ENCODE assay signal across 11 cellular contexts in genomic region chr19:4580961-4581380, GRCh38. TPM values are rescaled to one million over a fixed set of nuclear protein-coding genes. Genes with fewer than 3 reads are reported as not detected.
DNase-seq lines count a peak whose midpoint lies in the region; ATAC-seq and TF ChIP-seq lines count a peak whose summit lies in the region.
"Had no signal": no experiment of that assay in that cellular context is flagged by ENCODE, and none has a peak within 500 bp of the region (broad histone marks: within the 10 kb centered on the region; RNA-seq: fewer than 3 reads in every experiment).

No MANE protein-coding gene starts in this region.

- H3K4me3 ChIP-seq in HUES6 (ENCODE audit: low read depth, low read length) (peak overlapping the region; percentile 68), mesodermal cell (ENCODE audit: extremely low read depth, insufficient read depth, low read length, poor library complexity, severe bottlenecking) (peak overlapping the region; percentile 46), thoracic aorta (peak overlapping the region; percentile 21)

- intact Hi-C loops in CD14-positive monocyte (cut with micrococcal nuclease): no loop called here

- 0% methylated on average over 3 of the region's 21 CpGs; no CpG with 5 or more reads in 1 of the 2 experiments for WGBS in mesodermal cell (ENCODE audit: insufficient coverage in 2 of 2), 2 experiments

- peaks cover 10% of the 10 kb centered on the region for H3K27me3 Mint-ChIP-seq in chondrocyte (ENCODE audit: low read depth)
- H3K27me3 Mint-ChIP-seq in CD14-positive monocyte (ENCODE audit: low read depth in 3 of 3): peaks cover 70 to 93% (median 78%) of the 10 kb centered on the region in 3 donors

- ATAC-seq in thoracic aorta (ENCODE audit: insufficient number of reproducible peaks, low FRiP score, low read depth): no peak
- ATAC-seq in HG03469 (IDR thresholded peaks at IDR 0.05; ENCODE audit: unreplicated experiment): no peak
- ATAC-seq: activated CD4-positive, alpha-beta T cell treated with anti-CD3 and anti-CD28 coated beads for 36 hours had no signal

- H3K4me1 ChIP-seq in HUES6 (ENCODE audit: control insufficient read depth, insufficient read depth, low read length): peaks cover 23% of the 10 kb centered on the region
- H3K4me1 ChIP-seq in mesodermal cell (ENCODE audit: control insufficient read depth, insufficient read depth, low read length, poor library complexity, severe bottlenecking): peaks cover 13% of the 10 kb centered on the region
- H3K4me1 ChIP-seq in thoracic aorta (ENCODE audit: control insufficient read depth in 1 of 2, low read depth in 2 of 2): peaks cover 0 to 11% of the 10 kb centered on the region in 2 donors

- H3K36me3 Mint-ChIP-seq in chondrocyte (ENCODE audit: low read depth): no peaks in the 10 kb centered on the region
- peaks cover 3 to 4% of the 10 kb centered on the region in 2 donors for H3K36me3 Mint-ChIP-seq in CD14-positive monocyte

- H3K36me3 ChIP-seq in HUES6 (ENCODE audit: control insufficient read depth, insufficient read depth, low read length) (no peaks in the 10 kb centered on the region), mesodermal cell (ENCODE audit: control insufficient read depth, insufficient read depth, low read length) (no peaks in the 10 kb centered on the region), thoracic aorta (no peaks in the 10 kb centered on the region)

- H3K9ac ChIP-seq in HUES6 (ENCODE audit: low read length): no peak overlapping the region

- DNase-seq in chondrocyte (ENCODE audit: low spot score) (no peak), thoracic aorta (ENCODE audit: low spot score) (no peak), NCI-H2029 (lab: John Stamatoyannopoulos, UW) (no peak), CD14-positive monocyte (ENCODE audit: low spot score) (no peak)
- DNase-seq: activated naive CD4-positive, alpha-beta T cell treated with anti-CD3 and anti-CD28 coated beads for 36 hours; islet precursor cell; SHP77 treated with DMSO at 0.1 percent for 48 hours had no signal

- TF ChIP-seq CTCF in chondrocyte (IDR thresholded peaks at IDR 0.05): no peak
- TF ChIP-seq CTCF in thoracic aorta (IDR thresholded peaks at IDR 0.05): no peak
- no peak for TF ChIP-seq CTCF in CD14-positive monocyte (IDR thresholded peaks at IDR 0.05)

- H3K4me3 Mint-ChIP-seq in chondrocyte (ENCODE audit: unreplicated experiment) (peak overlapping the region; percentile 61), CD14-positive monocyte (peak overlapping the region in 1 of 2 donors; percentile 67)
- H3K4me3 Mint-ChIP-seq: activated CD4-positive, alpha-beta T cell treated with anti-CD3 and anti-CD28 coated beads for 36 hours; activated naive CD4-positive, alpha-beta T cell treated with anti-CD3 and anti-CD28 coated beads for 36 hours had no signal

- H3K27me3 ChIP-seq in HUES6 (ENCODE audit: control insufficient read depth, insufficient read depth, low read length): peaks cover 36% of the 10 kb centered on the region
- H3K27me3 ChIP-seq in thoracic aorta (replicated peaks; ENCODE audit: insufficient read depth): peaks cover 18% of the 10 kb centered on the region

- peaks cover 12% of the 10 kb centered on the region for H3K4me1 Mint-ChIP-seq in chondrocyte (ENCODE audit: low read depth)
- peaks cover 1% of the 10 kb centered on the region for H3K4me1 Mint-ChIP-seq in CD14-positive monocyte

- H3K27ac ChIP-seq in HUES6 (ENCODE audit: low read depth, low read length) (no peak overlapping the region), mesodermal cell (ENCODE audit: low read depth, low read length, severe bottlenecking) (no peak overlapping the region), thoracic aorta (no peak overlapping the region)

- no peak overlapping the region for H3K27ac Mint-ChIP-seq in chondrocyte (ENCODE audit: unreplicated experiment)
- no peak overlapping the region for H3K27ac Mint-ChIP-seq in CD14-positive monocyte
- H3K27ac Mint-ChIP-seq: activated CD4-positive, alpha-beta T cell treated with anti-CD3 and anti-CD28 coated beads for 36 hours; activated naive CD4-positive, alpha-beta T cell treated with anti-CD3 and anti-CD28 coated beads for 36 hours had no signal

- H3K9me3 Mint-ChIP-seq in chondrocyte (ENCODE audit: low read depth) (no peaks in the 10 kb centered on the region), CD14-positive monocyte (peaks cover 2 to 24% (median 8%) of the 10 kb centered on the region in 7 donors)
- H3K9me3 Mint-ChIP-seq: activated naive CD4-positive, alpha-beta T cell treated with anti-CD3 and anti-CD28 coated beads for 36 hours had no signal

- H3K9me3 ChIP-seq in HUES6 (ENCODE audit: control insufficient read depth, insufficient read depth, low read depth, low read length) (no peaks in the 10 kb centered on the region), mesodermal cell (ENCODE audit: control insufficient read depth, low read length) (no peaks in the 10 kb centered on the region), thoracic aorta (no peaks in the 10 kb centered on the region)

RNA-seq across cellular contexts. Expression of gene SEMA6B, which starts 21.5 kb away (rescaled TPM):
- total RNA-seq in chondrocyte: 4.2 to 5.3 TPM (median 4.3 TPM) in 3 replicates
- polyA plus RNA-seq in mesodermal cell (2013, experiment 1 of 2): 10.8 TPM
- polyA plus RNA-seq in mesodermal cell (2013, experiment 2 of 2): 10.8 TPM
- 10 to 100 TPM in 1 of 2 donors, 1 to 10 TPM in 1; 3.4 to 17.4 TPM for total RNA-seq in thoracic aorta
- polyA plus RNA-seq in CD14-positive monocyte: under 1 TPM; 0.12 to 0.87 TPM
- total RNA-seq: activated CD4-positive, alpha-beta T cell treated with anti-CD3 and anti-CD28 coated beads for 36 hours had no signal

RNA-seq across cellular contexts. Expression of gene LRG1, which starts 41.1 kb away (rescaled TPM):
- total RNA-seq in chondrocyte (not detected in 3 replicates), thoracic aorta (10 to 100 TPM in 1 of 2 donors, under 1 TPM in 1; 0.41 to 13.5 TPM)
- polyA plus RNA-seq in mesodermal cell (2013, experiment 1 of 2): 1.6 TPM
- 1.1 TPM for polyA plus RNA-seq in mesodermal cell (2013, experiment 2 of 2)
- polyA plus RNA-seq in CD14-positive monocyte: 1 to 10 TPM; 5.5 to 9.6 TPM

RNA-seq across cellular contexts. Expression of gene PLIN5, which starts 45.9 kb away (rescaled TPM):
- total RNA-seq in chondrocyte (not detected in 3 replicates), thoracic aorta (1 to 10 TPM; 4.0 to 4.5 TPM)
- polyA plus RNA-seq in mesodermal cell (2013, experiment 1 of 2): 0.41 TPM
- polyA plus RNA-seq in mesodermal cell (2013, experiment 2 of 2): 0.20 TPM
- under 1 TPM; 0.28 to 0.58 TPM for polyA plus RNA-seq in CD14-positive monocyte
- total RNA-seq: activated CD4-positive, alpha-beta T cell treated with anti-CD3 and anti-CD28 coated beads for 36 hours had no signal

RNA-seq across cellular contexts. Expression of gene TNFAIP8L1, which starts 58.3 kb away (rescaled TPM):
- 2.0 to 4.2 TPM (median 3.9 TPM) in 3 replicates for total RNA-seq in chondrocyte
- 18.1 TPM for polyA plus RNA-seq in mesodermal cell (2013, experiment 1 of 2)
- 14.3 TPM for polyA plus RNA-seq in mesodermal cell (2013, experiment 2 of 2)
- total RNA-seq in thoracic aorta: 1 to 10 TPM; 4.2 to 4.3 TPM
- 1 to 10 TPM; 1.8 to 3.9 TPM for polyA plus RNA-seq in CD14-positive monocyte
